1 cellular context compared by ENCODE assay signal in genomic region chr15:72685925-72686794, GRCh38.
TF ChIP-seq lines count a peak whose summit lies in the region.

Gene BBS4 (plus strand): TSS chr15:72686207. CDS start chr15:72686228, 21 bp downstream.
Gene HIGD2B (minus strand): TSS chr15:72686182. CDS start chr15:72676374, 9,808 bp downstream.

TF ChIP-seq in HepG2, 621 proteins besides CTCF, POLR2A, EP300 and RAD21 (continued from another document and continues in another):
- TF ChIP-seq MED8 (CRISPR knock-in tag; IDR thresholded peaks at IDR 0.05; ENCODE audit: insufficient replicate concordance) = peak; percentile 57
- TF ChIP-seq ZNF609 (CRISPR knock-in tag; IDR thresholded peaks at IDR 0.05; ENCODE audit: borderline replicate concordance) = 0 out of 2 replicates have a peak, but pooled peaks have one; percentile 27
- TF ChIP-seq FOXA1 (IDR thresholded peaks at IDR 0.05) = no peak
- no peak for TF ChIP-seq FOXA1 (CRISPR knock-in tag; IDR thresholded peaks at IDR 0.05)
- no peak; the same call in 1 of the 2 replicates for TF ChIP-seq ZSCAN21 (CRISPR knock-in tag; IDR thresholded peaks at IDR 0.05; ENCODE audit: borderline replicate concordance)
- peak; percentile 92 for TF ChIP-seq ARID4A (CRISPR knock-in tag; IDR thresholded peaks at IDR 0.05; ENCODE audit: borderline replicate concordance)
- TF ChIP-seq ZHX2 (IDR thresholded peaks at IDR 0.05; ENCODE audit: low read depth) = peak; percentile 51
- TF ChIP-seq ZHX2 (CRISPR knock-in tag; IDR thresholded peaks at IDR 0.05; ENCODE audit: borderline replicate concordance) = no peak
- TF ChIP-seq ZSCAN22 (CRISPR knock-in tag; IDR thresholded peaks at IDR 0.05) = no peak
- no peak for TF ChIP-seq ZKSCAN5 (CRISPR knock-in tag; IDR thresholded peaks at IDR 0.05)
- no peak for TF ChIP-seq SMARCC2 (IDR thresholded peaks at IDR 0.05)
- no peak for TF ChIP-seq RFXAP (CRISPR knock-in tag; IDR thresholded peaks at IDR 0.05; ENCODE audit: borderline replicate concordance)
- TF ChIP-seq ZNF652 (CRISPR knock-in tag; IDR thresholded peaks at IDR 0.05; ENCODE audit: borderline replicate concordance, low read depth) = no peak
- peak; percentile 89 for TF ChIP-seq KMT2B (CRISPR knock-in tag; IDR thresholded peaks at IDR 0.05)
- TF ChIP-seq ZNF34 (CRISPR knock-in tag; IDR thresholded peaks at IDR 0.05; ENCODE audit: borderline replicate concordance) = 0 out of 2 replicates have a peak, but pooled peaks have one; percentile 69
- peak; percentile 74 for TF ChIP-seq SALL1 (CRISPR knock-in tag; IDR thresholded peaks at IDR 0.05)
- TF ChIP-seq CENPT (CRISPR knock-in tag; IDR thresholded peaks at IDR 0.05; ENCODE audit: low read depth) = no peak
- TF ChIP-seq ZNF451 (CRISPR knock-in tag; IDR thresholded peaks at IDR 0.05) = 0 out of 2 replicates have a peak, but pooled peaks have one; percentile 72
- 0 out of 2 replicates have a peak, but pooled peaks have one; percentile 22 for TF ChIP-seq TARDBP (CRISPR knock-in tag; IDR thresholded peaks at IDR 0.05)
- no peak for TF ChIP-seq XBP1 (CRISPR knock-in tag; IDR thresholded peaks at IDR 0.05)
- 0 out of 2 replicates have a peak, but pooled peaks have one; percentile 42 for TF ChIP-seq NFRKB (IDR thresholded peaks at IDR 0.05)
- no peak for TF ChIP-seq ZNF251 (CRISPR knock-in tag; IDR thresholded peaks at IDR 0.05)
- no peak for TF ChIP-seq ZBTB8A (CRISPR knock-in tag; IDR thresholded peaks at IDR 0.05; ENCODE audit: borderline replicate concordance, low read depth)
- TF ChIP-seq ZNF784 (CRISPR knock-in tag; IDR thresholded peaks at IDR 0.05; ENCODE audit: borderline replicate concordance) = peak; percentile 79; the same call in 1 of the 2 replicates
- TF ChIP-seq IKZF4 (CRISPR knock-in tag; IDR thresholded peaks at IDR 0.05; ENCODE audit: borderline replicate concordance, low read depth, not compliant biosample characterization) = no peak
- peak; percentile 44; the same call in 1 of the 2 replicates for TF ChIP-seq DNMT3B (CRISPR knock-in tag; conservative IDR thresholded peaks at IDR 0.05)
- TF ChIP-seq ZNF775 (CRISPR knock-in tag; IDR thresholded peaks at IDR 0.05; ENCODE audit: borderline replicate concordance) = no peak; the same call in 1 of the 2 replicates
- peak; percentile 30; the same call in 1 of the 2 replicates for TF ChIP-seq MIER3 (CRISPR knock-in tag; IDR thresholded peaks at IDR 0.05; ENCODE audit: borderline replicate concordance)
- TF ChIP-seq HDAC2 (CRISPR knock-in tag; IDR thresholded peaks at IDR 0.05) = 0 out of 2 replicates have a peak, but pooled peaks have one; percentile 38
- TF ChIP-seq ZNF687 (CRISPR knock-in tag; IDR thresholded peaks at IDR 0.05) = peak; percentile 85
- TF ChIP-seq ZNF207 (IDR thresholded peaks at IDR 0.05; ENCODE audit: borderline replicate concordance) = no peak
- TF ChIP-seq THAP8 (CRISPR knock-in tag; IDR thresholded peaks at IDR 0.05; ENCODE audit: borderline replicate concordance) = 0 out of 2 replicates have a peak, but pooled peaks have one; percentile 24
- 0 out of 2 replicates have a peak, but pooled peaks have one; percentile 25 for TF ChIP-seq ZNF225 (CRISPR knock-in tag; IDR thresholded peaks at IDR 0.05)
- TF ChIP-seq MLX (CRISPR knock-in tag; IDR thresholded peaks at IDR 0.05) = no peak
